8 cellular contexts compared by ENCODE assay signal in the genomic region with DNA sequence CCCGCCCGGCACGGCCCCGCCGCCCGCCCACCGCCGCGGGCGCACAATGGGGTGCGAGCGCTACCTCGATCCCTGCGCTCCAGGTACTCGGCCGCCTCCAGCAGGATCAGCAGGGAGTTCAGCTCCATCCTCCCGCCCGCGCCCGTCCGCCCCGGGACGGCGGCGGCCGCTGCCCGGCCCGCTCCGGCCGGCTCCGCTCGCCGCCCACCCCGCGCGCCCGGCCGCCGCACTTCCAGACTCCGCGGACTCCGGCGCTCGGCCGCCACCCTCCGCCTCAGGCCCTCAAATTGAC. TPM values are rescaled to one million over a fixed set of nuclear protein-coding genes. Genes with fewer than 3 reads are reported as not detected.
DNase-seq lines count a peak whose midpoint lies in the region; ATAC-seq and TF ChIP-seq lines count a peak whose summit lies in the region.

A gene with protein sequence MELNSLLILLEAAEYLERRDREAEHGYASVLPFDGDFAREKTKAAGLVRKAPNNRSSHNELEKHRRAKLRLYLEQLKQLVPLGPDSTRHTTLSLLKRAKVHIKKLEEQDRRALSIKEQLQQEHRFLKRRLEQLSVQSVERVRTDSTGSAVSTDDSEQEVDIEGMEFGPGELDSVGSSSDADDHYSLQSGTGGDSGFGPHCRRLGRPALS (minus strand): TSS at position 257 of the 292 bp plus-strand sequence. CDS start 129 bp downstream, at position 128.

- no peak for TF ChIP-seq POLR2A in right lobe of liver (IDR thresholded peaks at IDR 0.05)

- ATAC-seq in HG03469 (IDR thresholded peaks at IDR 0.05; ENCODE audit: unreplicated experiment), result peak; percentile 5
- ATAC-seq in right lobe of liver, result no peak
- ATAC-seq in HG02852 (IDR thresholded peaks at IDR 0.05; ENCODE audit: unreplicated experiment), result no peak

- peak within 1 kb of the TSS; percentile 100 for H3K4me2 ChIP-seq in mammary epithelial cell (ENCODE audit: insufficient read depth, low read depth, low read length)

- H3K27me3 ChIP-seq in mammary epithelial cell (ENCODE audit: insufficient read depth, low read length) (no peaks in the 10 kb centered on the region), right lobe of liver (no peaks in the 10 kb centered on the region), thymus (ENCODE audit: control insufficient read depth, insufficient read depth) (no peaks in the 10 kb centered on the region)

- intact Hi-C loops in mammary epithelial cell (cut with micrococcal nuclease), result loop anchor here (1.0 kb wide), 1 partner anchor 19 kb away; a partner anchor contains a TSS
- intact Hi-C loops in right lobe of liver (cut with DNase I), result no loop called here

- H3K27ac ChIP-seq in mammary epithelial cell (ENCODE audit: insufficient read depth, low read depth, low read length), result no peak within 1 kb of the TSS
- H3K27ac ChIP-seq in right lobe of liver, result peak within 1 kb of the TSS; percentile 75 to 92 (median 79)
- peak within 1 kb of the TSS; percentile 96 for H3K27ac ChIP-seq in thymus (ENCODE audit: low read depth)

- BruUV-seq in mammary epithelial cell (replicated peaks; lab: Mats Ljungman, UMichigan), result no TSS peak

- no peak for TF ChIP-seq CTCF in GM12865 (IDR thresholded peaks at IDR 0.05; ENCODE audit: insufficient read depth, low read depth, low read length, missing control alignments)
- TF ChIP-seq CTCF in mammary epithelial cell (conservative IDR thresholded peaks at IDR 0.05 in 1 of 2, IDR thresholded peaks at IDR 0.05 in 1 of 2; ENCODE audit: extremely low read depth in 1 of 2, insufficient read depth in 1 of 2, low read depth in 1 of 2, low read length in 2 of 2), result no peak
- TF ChIP-seq CTCF in right lobe of liver (IDR thresholded peaks at IDR 0.05), result no peak

- no peaks in the 10 kb centered on the region for H4K20me1 ChIP-seq in mammary epithelial cell (ENCODE audit: insufficient read depth, low read length)

- H3K4me1 ChIP-seq in mammary epithelial cell (ENCODE audit: insufficient read depth, low read length), result peaks cover 20% of the 10 kb centered on the region
- peaks cover 0 to 35% (median 4%) of the 10 kb centered on the region in 4 donors for H3K4me1 ChIP-seq in right lobe of liver
- H3K4me1 ChIP-seq in thymus (ENCODE audit: control insufficient read depth, insufficient read depth, low read length), result peaks cover 28% of the 10 kb centered on the region

- peak within 1 kb of the TSS; percentile 66 for H3K4me3 ChIP-seq in GM12865 (ENCODE audit: low read depth, low read length)
- H3K4me3 ChIP-seq in mammary epithelial cell (replicated peaks in 1 of 3; ENCODE audit: insufficient read depth in 1 of 3, low read depth in 2 of 3, low read length in 3 of 3), result peak within 1 kb of the TSS; percentile 74 to 82 (median 80)
- peak within 1 kb of the TSS; percentile 86 to 93 (median 90) for H3K4me3 ChIP-seq in right lobe of liver
- H3K4me3 ChIP-seq in thymus (ENCODE audit: low read length), result peak within 1 kb of the TSS; percentile 92

- no peak for DNase-seq in GM12865 (ENCODE audit: low read depth)
- DNase-seq in mammary epithelial cell, result no peak
- DNase-seq in right lobe of liver, result no peak
- DNase-seq in stimulated activated CD4-positive, alpha-beta T cell treated with anti-CD3 and anti-CD28 coated beads, Interleukin-4, amount 100 ng/mL, for 24 hours, result no peak
- DNase-seq in NCI-H1417 (lab: John Stamatoyannopoulos, UW), result no peak

- in situ Hi-C loops in mammary epithelial cell (cut with MboI; ENCODE audit: low sequenced_read_pairs in 2 of 2), result no loop called here

- CTCF ChIA-PET in mammary epithelial cell (lab: Charles Lee; ENCODE audit: low non-redundant PET), result interaction anchor here (0.6 kb wide), 1 partner anchor 131 kb away, joined by 3 read pairs; no protein-coding TSS in a partner anchor

- peak within 1 kb of the TSS; percentile 48 for H3K9ac ChIP-seq in mammary epithelial cell (ENCODE audit: insufficient read depth, low read length)

- H3K36me3 ChIP-seq in mammary epithelial cell (ENCODE audit: insufficient read depth, low read length), result no peaks in the 10 kb centered on the region
- no peaks in the 10 kb centered on the region for H3K36me3 ChIP-seq in right lobe of liver
- H3K36me3 ChIP-seq in thymus (ENCODE audit: control insufficient read depth, insufficient read depth), result peaks cover 37% of the 10 kb centered on the region

- H2AFZ ChIP-seq in mammary epithelial cell (ENCODE audit: low read depth, low read length), result peak within 1 kb of the TSS; percentile 94

- dilution Hi-C loops in mammary epithelial cell (cut with HindIII; ENCODE audit: low sequenced_read_pairs), result loop anchor here (5.0 kb wide), 1 partner anchor 41 kb away; no protein-coding TSS in a partner anchor

- no CpG with 5 or more reads among the region's 46 CpGs for WGBS in mammary epithelial cell (ENCODE audit: low coverage, missing lambda C conversion rate)
- no CpG with 5 or more reads among the region's 46 CpGs for WGBS in right lobe of liver (ENCODE audit: insufficient coverage, low coverage, low lambda C conversion rate, missing lambda C conversion rate)
- WGBS in thymus, result under 1% methylated on average over 46 of the region's 46 CpGs

- peaks cover 36% of the 10 kb centered on the region for H3K79me2 ChIP-seq in mammary epithelial cell (ENCODE audit: insufficient read depth, low read length)

- H3K9me3 ChIP-seq in mammary epithelial cell (replicated peaks; ENCODE audit: insufficient read depth, low read length), result no peaks in the 10 kb centered on the region
- H3K9me3 ChIP-seq in right lobe of liver, result no peaks in the 10 kb centered on the region
- H3K9me3 ChIP-seq in thymus (ENCODE audit: control insufficient read depth), result no peaks in the 10 kb centered on the region

RNA-seq across cellular contexts. Expression of the gene that starts here (rescaled TPM):
- 10 to 100 TPM; 26.0 to 36.8 TPM for total RNA-seq in mammary epithelial cell
- polyA plus RNA-seq in mammary epithelial cell, result 17.8 TPM
- 12.4 TPM for polyA minus RNA-seq in mammary epithelial cell
- 10 to 100 TPM; 17.8 to 23.0 (median 19.7) TPM for total RNA-seq in right lobe of liver
- 72.7 TPM for polyA plus RNA-seq in thymus
